27 cellular contexts compared by ENCODE assay signal in genomic region chr21:43599728-43600127, GRCh38. TPM values are rescaled to one million over a fixed set of nuclear protein-coding genes. Genes with fewer than 3 reads are reported as not detected.
A peak's percentile ranks its signal among the peaks of the same experiment; 100 is the strongest.
DNase-seq lines count a peak whose midpoint lies in the region; ATAC-seq, FAIRE-seq and TF ChIP-seq lines count a peak whose summit lies in the region.
"Had no signal": no experiment of that assay in that cellular context is flagged by ENCODE, and none has a peak within 500 bp of the region (broad histone marks: within the 10 kb centered on the region; RNA-seq: fewer than 3 reads in every experiment).

No MANE protein-coding gene starts in this region.

- H3K27me3 Mint-ChIP-seq in natural killer cell (ENCODE audit: low read depth in 2 of 2): peaks cover 6 to 13% of the 10 kb centered on the region in 2 donors
- H3K27me3 Mint-ChIP-seq in natural killer cell treated with Interleukin-12 subunit alpha and Interleukin-12 subunit beta and Interleukin-15 and Interleukin-18, amount 100 ng/mL, for 72 hours: peaks cover 0 to 4% of the 10 kb centered on the region in 2 donors
- H3K27me3 Mint-ChIP-seq in stimulated activated memory B cell treated with anti-CD40 and anti-IgM and Interleukin-4, amounts not matched to agents 10 μg/mL and 1 μg/mL and 100 μg/mL, for 72 hours: peaks cover 18% of the 10 kb centered on the region
- H3K27me3 Mint-ChIP-seq: brain had no signal

- H3K9ac ChIP-seq in SK-N-MC (ENCODE audit: insufficient read length) (no peak overlapping the region), kidney (ENCODE audit: low read length in 2 of 2) (no peak overlapping the region)

- peak overlapping the region in 1 of 2 donors; percentile 13 for H3K27ac Mint-ChIP-seq in natural killer cell
- no peak overlapping the region for H3K27ac Mint-ChIP-seq in natural killer cell treated with Interleukin-12 subunit alpha and Interleukin-12 subunit beta and Interleukin-15 and Interleukin-18, amount 100 ng/mL, for 72 hours
- H3K27ac Mint-ChIP-seq in stimulated activated memory B cell treated with anti-CD40 and anti-IgM and Interleukin-4, amounts not matched to agents 10 μg/mL and 1 μg/mL and 100 μg/mL, for 72 hours: no peak overlapping the region
- H3K27ac Mint-ChIP-seq: activated CD4-positive, alpha-beta T cell treated with anti-CD3 and anti-CD28 coated beads, Interleukin-2, amount 10 ng/mL, durations not matched to agents 24 days and 14 days; activated T-cell treated with anti-CD3 and anti-CD28 coated beads, Interleukin-2, amount 50 U/mL, for 72 hours; brain had no signal

- TF ChIP-seq CTCF in natural killer cell (IDR thresholded peaks at IDR 0.05) (no peak), kidney (IDR thresholded peaks at IDR 0.05; ENCODE audit: borderline replicate concordance, extremely low read depth, insufficient read depth) (peak; percentile 1)

- no peaks in the 10 kb centered on the region for H3K9me3 Mint-ChIP-seq in natural killer cell
- no peaks in the 10 kb centered on the region for H3K9me3 Mint-ChIP-seq in natural killer cell treated with Interleukin-12 subunit alpha and Interleukin-12 subunit beta and Interleukin-15 and Interleukin-18, amount 100 ng/mL, for 72 hours
- no peaks in the 10 kb centered on the region for H3K9me3 Mint-ChIP-seq in stimulated activated memory B cell treated with anti-CD40 and anti-IgM and Interleukin-4, amounts not matched to agents 10 μg/mL and 1 μg/mL and 100 μg/mL, for 72 hours
- H3K9me3 Mint-ChIP-seq: activated CD4-positive, alpha-beta T cell treated with anti-CD3 and anti-CD28 coated beads, Interleukin-2, amount 10 ng/mL, durations not matched to agents 24 days and 14 days; activated T-cell treated with anti-CD3 and anti-CD28 coated beads, Interleukin-2, amount 50 U/mL, for 72 hours had no signal

- no peak overlapping the region for H3K4me3 Mint-ChIP-seq in natural killer cell
- no peak overlapping the region for H3K4me3 Mint-ChIP-seq in natural killer cell treated with Interleukin-12 subunit alpha and Interleukin-12 subunit beta and Interleukin-15 and Interleukin-18, amount 100 ng/mL, for 72 hours
- no peak overlapping the region for H3K4me3 Mint-ChIP-seq in stimulated activated memory B cell treated with anti-CD40 and anti-IgM and Interleukin-4, amounts not matched to agents 10 μg/mL and 1 μg/mL and 100 μg/mL, for 72 hours
- H3K4me3 Mint-ChIP-seq: activated CD4-positive, alpha-beta T cell treated with anti-CD3 and anti-CD28 coated beads, Interleukin-2, amount 10 ng/mL, durations not matched to agents 24 days and 14 days; activated T-cell treated with anti-CD3 and anti-CD28 coated beads, Interleukin-2, amount 50 U/mL, for 72 hours; brain had no signal

- DNase-seq in natural killer cell (no peak), SK-N-MC (ENCODE audit: low read depth, low spot score) (no peak), kidney (no peak), posterior vena cava (ENCODE audit: low spot score) (no peak)
- DNase-seq in natural killer cell treated with Interleukin-12 subunit alpha and Interleukin-12 subunit beta and Interleukin-15 and Interleukin-18, amount 100 ng/mL, for 72 hours (ENCODE audit: low spot score): no peak
- no peak for DNase-seq in stimulated activated CD4-positive, alpha-beta T cell treated with anti-CD3 and anti-CD28 coated beads, Interleukin-4, amount 100 ng/mL, for 24 hours
- DNase-seq: activated CD4-positive, alpha-beta T cell treated with anti-CD3 and anti-CD28 coated beads, Interleukin-2, amount 10 ng/mL, durations not matched to agents 24 days and 14 days; activated naive CD4-positive, alpha-beta T cell; activated T-cell treated with anti-CD3 and anti-CD28 coated beads, Interleukin-2, amount 50 U/mL, for 72 hours; BE2C; effector memory CD4-positive, alpha-beta T cell; HCEC 1CT; mesendoderm; NCI-H446 treated with DMSO at 0.1 percent for 48 hours; NCI-H82; occipital lobe; stimulated activated CD4-positive, alpha-beta T cell treated with anti-CD3 and anti-CD28 coated beads, Interleukin-2, amount 100 ng/mL, for 24 hours; T-helper 9 cell; transverse colon had no signal

- no peaks in the 10 kb centered on the region for H3K9me3 ChIP-seq in SK-N-MC (ENCODE audit: low read depth, low read length)
- H3K9me3 ChIP-seq in kidney (ENCODE audit: control insufficient read depth in 1 of 2, low read length in 2 of 2): no peaks in the 10 kb centered on the region
- H3K9me3 ChIP-seq: BE2C, transverse colon had no signal

- H3K4me1 Mint-ChIP-seq in natural killer cell: peaks cover 8 to 10% of the 10 kb centered on the region in 2 donors
- peaks cover 4 to 5% of the 10 kb centered on the region in 2 donors for H3K4me1 Mint-ChIP-seq in natural killer cell treated with Interleukin-12 subunit alpha and Interleukin-12 subunit beta and Interleukin-15 and Interleukin-18, amount 100 ng/mL, for 72 hours (ENCODE audit: low read depth in 2 of 2)
- peaks cover 13% of the 10 kb centered on the region for H3K4me1 Mint-ChIP-seq in stimulated activated memory B cell treated with anti-CD40 and anti-IgM and Interleukin-4, amounts not matched to agents 10 μg/mL and 1 μg/mL and 100 μg/mL, for 72 hours

- no peak for FAIRE-seq in kidney (lab: Jason Lieb, UNC)
- FAIRE-seq: colon, frontal cortex had no signal

- ATAC-seq in natural killer cell (peak in 2 of 3 donors; percentile 15 to 33), HG03460 (IDR thresholded peaks at IDR 0.05; ENCODE audit: unreplicated experiment) (no peak)
- ATAC-seq in natural killer cell treated with Interleukin-12 subunit alpha and Interleukin-12 subunit beta and Interleukin-15 and Interleukin-18, amount 100 ng/mL, for 72 hours: no peak
- peak; percentile 62 for ATAC-seq in stimulated activated memory B cell treated with anti-CD40 and anti-IgM and Interleukin-4, amounts not matched to agents 10 μg/mL and 1 μg/mL and 100 μg/mL, for 72 hours
- ATAC-seq: activated T-cell treated with anti-CD3 and anti-CD28 coated beads, Interleukin-2, amount 50 U/mL, for 72 hours; esophagus mucosa had no signal

- H3K27ac ChIP-seq in SK-N-MC (peak overlapping the region; percentile 49; the same call in 1 of the 2 replicates), kidney (ENCODE audit: low read depth in 2 of 2, low read length in 2 of 2) (no peak overlapping the region)
- H3K27ac ChIP-seq: transverse colon, VCaP had no signal

- H3K36me3 Mint-ChIP-seq in natural killer cell: no peaks in the 10 kb centered on the region
- no peaks in the 10 kb centered on the region for H3K36me3 Mint-ChIP-seq in natural killer cell treated with Interleukin-12 subunit alpha and Interleukin-12 subunit beta and Interleukin-15 and Interleukin-18, amount 100 ng/mL, for 72 hours
- H3K36me3 Mint-ChIP-seq in stimulated activated memory B cell treated with anti-CD40 and anti-IgM and Interleukin-4, amounts not matched to agents 10 μg/mL and 1 μg/mL and 100 μg/mL, for 72 hours: no peaks in the 10 kb centered on the region

- intact Hi-C loops in natural killer cell (cut with micrococcal nuclease): no loop called here
- intact Hi-C loops in kidney (cut with DNase I): no loop called here
- intact Hi-C loops in posterior vena cava (cut with DNase I): no loop called here

- peaks cover 0 to 6% of the 10 kb centered on the region in 2 donors for H3K4me1 ChIP-seq in kidney (ENCODE audit: control insufficient read depth in 1 of 2, insufficient read depth in 1 of 2, low read depth in 1 of 2, low read length in 2 of 2)

- H3K36me3 ChIP-seq in SK-N-MC (ENCODE audit: insufficient read depth, low read length) (no peaks in the 10 kb centered on the region), kidney (ENCODE audit: control insufficient read depth in 1 of 2, insufficient read depth in 2 of 2, low read length in 2 of 2) (no peaks in the 10 kb centered on the region)
- H3K36me3 ChIP-seq: BE2C, transverse colon had no signal

- H3K4me3 ChIP-seq in SK-N-MC: no peak overlapping the region
- no peak overlapping the region for H3K4me3 ChIP-seq in kidney (ENCODE audit: low read length in 2 of 2)
- H3K4me3 ChIP-seq: skin epidermis, transverse colon had no signal

RNA-seq across cellular contexts. Expression of gene HSF2BP, which starts 59.6 kb away (rescaled TPM):
- total RNA-seq in natural killer cell (under 1 TPM in 2 of 3 donors, not detected in 1; 0.33 to 0.39 TPM), kidney (0.60 TPM), posterior vena cava (under 1 TPM; 0.46 to 0.48 TPM)
- 1 to 10 TPM in 1 of 2 donors, under 1 TPM in 1; 0.29 to 1.2 TPM for total RNA-seq in natural killer cell treated with Interleukin-12 subunit alpha and Interleukin-12 subunit beta and Interleukin-15 and Interleukin-18, amount 100 ng/mL, for 72 hours
- 0.19 TPM for polyA plus RNA-seq in kidney (ENCODE audit: insufficient read depth, low read depth, low replicate concordance)

RNA-seq across cellular contexts. Expression of gene RRP1B, which starts 59.6 kb away (rescaled TPM):
- total RNA-seq in natural killer cell (10 to 100 TPM; 18.1 to 28.4 (median 25.0) TPM), kidney (17.8 TPM), posterior vena cava (10 to 100 TPM; 14.6 to 15.2 TPM)
- 10 to 100 TPM; 38.3 to 81.8 TPM for total RNA-seq in natural killer cell treated with Interleukin-12 subunit alpha and Interleukin-12 subunit beta and Interleukin-15 and Interleukin-18, amount 100 ng/mL, for 72 hours
- 5.0 TPM for polyA plus RNA-seq in kidney (ENCODE audit: insufficient read depth, low read depth, low replicate concordance)

Comparison
In these comparisons a context has a peak if more than half of its experiments do, and no peak if none do; other contexts are left out.
1. ATAC-seq: peak in natural killer cell (2 of 3) and stimulated activated memory B cell treated with anti-CD40 and anti-IgM and Interleukin-4, amounts not matched to agents 10 μg/mL and 1 μg/mL and 100 μg/mL, for 72 hours (single experiment); none in natural killer cell treated with Interleukin-12 subunit alpha and Interleukin-12 subunit beta and Interleukin-15 and Interleukin-18, amount 100 ng/mL, for 72 hours (0 of 2) and HG03460 (single experiment).